1 cellular context compared by ENCODE assay signal in genomic region chr3:35758358-35758757, GRCh38.
TF ChIP-seq lines count a peak whose summit lies in the region.

No MANE protein-coding gene starts in this region.

TF ChIP-seq in GM23338, 12 proteins besides CTCF, POLR2A, EP300 and RAD21 (continued from another document):
- TF ChIP-seq, protein P1, sequence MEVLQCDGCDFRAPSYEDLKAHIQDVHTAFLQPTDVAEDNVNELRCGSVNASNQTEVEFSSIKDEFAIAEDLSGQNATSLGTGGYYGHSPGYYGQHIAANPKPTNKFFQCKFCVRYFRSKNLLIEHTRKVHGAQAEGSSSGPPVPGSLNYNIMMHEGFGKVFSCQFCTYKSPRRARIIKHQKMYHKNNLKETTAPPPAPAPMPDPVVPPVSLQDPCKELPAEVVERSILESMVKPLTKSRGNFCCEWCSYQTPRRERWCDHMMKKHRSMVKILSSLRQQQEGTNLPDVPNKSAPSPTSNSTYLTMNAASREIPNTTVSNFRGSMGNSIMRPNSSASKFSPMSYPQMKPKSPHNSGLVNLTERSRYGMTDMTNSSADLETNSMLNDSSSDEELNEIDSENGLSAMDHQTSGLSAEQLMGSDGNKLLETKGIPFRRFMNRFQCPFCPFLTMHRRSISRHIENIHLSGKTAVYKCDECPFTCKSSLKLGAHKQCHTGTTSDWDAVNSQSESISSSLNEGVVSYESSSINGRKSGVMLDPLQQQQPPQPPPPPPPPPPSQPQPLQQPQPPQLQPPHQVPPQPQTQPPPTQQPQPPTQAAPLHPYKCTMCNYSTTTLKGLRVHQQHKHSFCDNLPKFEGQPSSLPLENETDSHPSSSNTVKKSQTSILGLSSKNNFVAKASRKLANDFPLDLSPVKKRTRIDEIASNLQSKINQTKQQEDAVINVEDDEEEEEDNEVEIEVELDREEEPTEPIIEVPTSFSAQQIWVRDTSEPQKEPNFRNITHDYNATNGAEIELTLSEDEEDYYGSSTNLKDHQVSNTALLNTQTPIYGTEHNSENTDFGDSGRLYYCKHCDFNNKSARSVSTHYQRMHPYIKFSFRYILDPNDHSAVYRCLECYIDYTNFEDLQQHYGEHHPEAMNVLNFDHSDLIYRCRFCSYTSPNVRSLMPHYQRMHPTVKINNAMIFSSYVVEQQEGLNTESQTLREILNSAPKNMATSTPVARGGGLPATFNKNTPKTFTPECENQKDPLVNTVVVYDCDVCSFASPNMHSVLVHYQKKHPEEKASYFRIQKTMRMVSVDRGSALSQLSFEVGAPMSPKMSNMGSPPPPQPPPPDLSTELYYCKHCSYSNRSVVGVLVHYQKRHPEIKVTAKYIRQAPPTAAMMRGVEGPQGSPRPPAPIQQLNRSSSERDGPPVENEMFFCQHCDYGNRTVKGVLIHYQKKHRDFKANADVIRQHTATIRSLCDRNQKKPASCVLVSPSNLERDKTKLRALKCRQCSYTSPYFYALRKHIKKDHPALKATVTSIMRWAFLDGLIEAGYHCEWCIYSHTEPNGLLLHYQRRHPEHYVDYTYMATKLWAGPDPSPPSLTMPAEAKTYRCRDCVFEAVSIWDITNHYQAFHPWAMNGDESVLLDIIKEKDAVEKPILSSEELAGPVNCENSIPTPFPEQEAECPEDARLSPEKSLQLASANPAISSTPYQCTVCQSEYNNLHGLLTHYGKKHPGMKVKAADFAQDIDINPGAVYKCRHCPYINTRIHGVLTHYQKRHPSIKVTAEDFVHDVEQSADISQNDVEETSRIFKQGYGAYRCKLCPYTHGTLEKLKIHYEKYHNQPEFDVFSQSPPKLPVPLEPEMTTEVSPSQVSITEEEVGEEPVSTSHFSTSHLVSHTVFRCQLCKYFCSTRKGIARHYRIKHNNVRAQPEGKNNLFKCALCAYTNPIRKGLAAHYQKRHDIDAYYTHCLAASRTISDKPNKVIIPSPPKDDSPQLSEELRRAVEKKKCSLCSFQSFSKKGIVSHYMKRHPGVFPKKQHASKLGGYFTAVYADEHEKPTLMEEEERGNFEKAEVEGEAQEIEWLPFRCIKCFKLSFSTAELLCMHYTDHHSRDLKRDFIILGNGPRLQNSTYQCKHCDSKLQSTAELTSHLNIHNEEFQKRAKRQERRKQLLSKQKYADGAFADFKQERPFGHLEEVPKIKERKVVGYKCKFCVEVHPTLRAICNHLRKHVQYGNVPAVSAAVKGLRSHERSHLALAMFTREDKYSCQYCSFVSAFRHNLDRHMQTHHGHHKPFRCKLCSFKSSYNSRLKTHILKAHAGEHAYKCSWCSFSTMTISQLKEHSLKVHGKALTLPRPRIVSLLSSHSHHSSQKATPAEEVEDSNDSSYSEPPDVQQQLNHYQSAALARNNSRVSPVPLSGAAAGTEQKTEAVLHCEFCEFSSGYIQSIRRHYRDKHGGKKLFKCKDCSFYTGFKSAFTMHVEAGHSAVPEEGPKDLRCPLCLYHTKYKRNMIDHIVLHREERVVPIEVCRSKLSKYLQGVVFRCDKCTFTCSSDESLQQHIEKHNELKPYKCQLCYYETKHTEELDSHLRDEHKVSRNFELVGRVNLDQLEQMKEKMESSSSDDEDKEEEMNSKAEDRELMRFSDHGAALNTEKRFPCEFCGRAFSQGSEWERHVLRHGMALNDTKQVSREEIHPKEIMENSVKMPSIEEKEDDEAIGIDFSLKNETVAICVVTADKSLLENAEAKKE (CRISPR knock-in tag; IDR thresholded peaks at IDR 0.05), result no peak
- TF ChIP-seq STAT1 (IDR thresholded peaks at IDR 0.05; ENCODE audit: unreplicated experiment), result no peak
- TF ChIP-seq, protein P2, sequence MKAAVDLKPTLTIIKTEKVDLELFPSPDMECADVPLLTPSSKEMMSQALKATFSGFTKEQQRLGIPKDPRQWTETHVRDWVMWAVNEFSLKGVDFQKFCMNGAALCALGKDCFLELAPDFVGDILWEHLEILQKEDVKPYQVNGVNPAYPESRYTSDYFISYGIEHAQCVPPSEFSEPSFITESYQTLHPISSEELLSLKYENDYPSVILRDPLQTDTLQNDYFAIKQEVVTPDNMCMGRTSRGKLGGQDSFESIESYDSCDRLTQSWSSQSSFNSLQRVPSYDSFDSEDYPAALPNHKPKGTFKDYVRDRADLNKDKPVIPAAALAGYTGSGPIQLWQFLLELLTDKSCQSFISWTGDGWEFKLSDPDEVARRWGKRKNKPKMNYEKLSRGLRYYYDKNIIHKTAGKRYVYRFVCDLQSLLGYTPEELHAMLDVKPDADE (IDR thresholded peaks at IDR 0.05), result no peak
- TF ChIP-seq ZNF114 (CRISPR knock-in tag; IDR thresholded peaks at IDR 0.05), result no peak
- no peak for TF ChIP-seq REST (IDR thresholded peaks at IDR 0.05; ENCODE audit: unreplicated experiment)
TF ChIP-seq in GM23338: peak in this region for 0.
